Comparison of ENCODE assay signal across 8 cellular contexts in the genomic region with DNA sequence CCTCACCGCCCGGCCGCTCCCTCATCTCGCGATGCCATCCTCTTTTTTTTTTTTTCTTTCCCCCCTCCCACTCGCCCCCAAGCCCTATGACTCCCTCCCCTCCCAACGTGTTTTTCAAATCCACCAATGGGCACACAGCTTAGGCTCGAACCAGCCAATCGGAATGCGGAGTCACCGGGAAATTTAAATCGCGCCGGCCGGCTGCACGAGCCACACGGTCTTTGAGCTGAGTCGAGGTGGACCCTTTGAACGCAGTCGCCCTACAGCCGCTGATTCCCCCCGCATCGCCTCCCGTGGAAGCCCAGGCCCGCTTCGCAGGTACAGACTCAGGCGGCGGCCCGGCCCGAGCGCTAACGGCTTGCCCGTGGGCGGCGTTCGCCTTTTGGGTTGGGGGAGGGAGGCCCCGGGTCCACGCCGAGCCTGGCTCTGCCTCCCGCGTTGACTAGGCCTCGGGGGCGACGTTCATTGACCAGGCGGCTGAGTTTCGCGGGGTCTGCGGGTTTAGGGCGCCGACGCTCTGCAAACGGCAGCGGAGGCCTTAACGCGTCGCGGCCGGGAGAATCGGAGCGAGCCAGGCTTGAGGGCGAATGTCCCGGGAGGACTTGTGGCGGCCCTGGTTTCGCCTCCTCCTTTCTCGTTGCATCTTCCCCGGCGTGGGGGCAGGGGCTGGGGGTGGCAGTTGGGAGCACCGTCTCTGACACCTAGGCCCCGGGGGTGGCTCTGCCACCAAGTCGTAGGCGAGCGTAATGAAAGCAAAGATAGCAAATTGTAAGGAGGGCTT. TPM values are rescaled to one million over a fixed set of nuclear protein-coding genes. Genes with fewer than 3 reads are reported as not detected.
A peak's percentile ranks its signal among the peaks of the same experiment; 100 is the strongest.
DNase-seq lines count a peak whose midpoint lies in the region; ATAC-seq and TF ChIP-seq lines count a peak whose summit lies in the region.

A gene (plus strand): TSS at position 213 of the 781 bp plus-strand sequence. CDS start 1,398 bp downstream, outside the sequence.

- no peak for TF ChIP-seq EP300 in esophagus muscularis mucosa (IDR thresholded peaks at IDR 0.05)

- peak; percentile 82 for DNase-seq in DMS79 treated with DMSO at 0.1 percent for 48 hours (lab: John Stamatoyannopoulos, UW)
- peak; percentile 89 to 96 (median 94) for DNase-seq in Peyer's patch
- peak; percentile 92 to 93 for DNase-seq in activated T-cell treated with anti-CD3 and anti-CD28 coated beads, Interleukin-2, amount 50 U/mL, for 48 hours
- DNase-seq in esophagus muscularis mucosa (ENCODE audit: extremely low spot score) = peak; percentile 98
- peak; percentile 80 to 86 for DNase-seq in stimulated activated CD8-positive, alpha-beta memory T cell treated with anti-CD3 and anti-CD28 coated beads, Interleukin-7, amount 100 ng/mL, for 1 hour (ENCODE audit: low read depth in 2 of 2)

- H3K27me3 ChIP-seq in Peyer's patch (no peaks in the 10 kb centered on the region), esophagus muscularis mucosa (no peaks in the 10 kb centered on the region), muscle layer of colon (ENCODE audit: control insufficient read depth in 1 of 2, insufficient read depth in 2 of 2, low read length in 2 of 2) (no peaks in the 10 kb centered on the region)

- peak within 1 kb of the TSS; percentile 37 for H3K9ac ChIP-seq in muscle layer of colon (ENCODE audit: low read length)

- H3K9me3 ChIP-seq in KOPT-K1 (ENCODE audit: insufficient read depth, low read length, poor library complexity, severe bottlenecking) (no peaks in the 10 kb centered on the region), Peyer's patch (no peaks in the 10 kb centered on the region), esophagus muscularis mucosa (no peaks in the 10 kb centered on the region), muscle layer of colon (ENCODE audit: low read length) (no peaks in the 10 kb centered on the region)

- no peak for TF ChIP-seq CTCF in Peyer's patch (IDR thresholded peaks at IDR 0.05)
- TF ChIP-seq CTCF in esophagus muscularis mucosa (IDR thresholded peaks at IDR 0.05) = no peak

- WGBS in esophagus muscularis mucosa = 3% methylated on average over 23 of the region's 72 CpGs

- H3K4me1 ChIP-seq in Peyer's patch = peaks cover 0 to 6% (median 0%) of the 10 kb centered on the region in 4 donors
- H3K4me1 ChIP-seq in esophagus muscularis mucosa = peaks cover 8 to 21% (median 18%) of the 10 kb centered on the region in 4 donors
- peaks cover 6% of the 10 kb centered on the region for H3K4me1 ChIP-seq in muscle layer of colon (ENCODE audit: insufficient read depth, low read length)

- intact Hi-C loops in esophagus muscularis mucosa (cut with DNase I) = no loop called here

- TF ChIP-seq POLR2A in Peyer's patch (IDR thresholded peaks at IDR 0.05) = peak; percentile 38 to 75
- no peak for TF ChIP-seq POLR2A in esophagus muscularis mucosa (IDR thresholded peaks at IDR 0.05; ENCODE audit: low read depth)

- H3K4me3 ChIP-seq in Peyer's patch (peak within 1 kb of the TSS; percentile 67 to 96 (median 87)), esophagus muscularis mucosa (peak within 1 kb of the TSS; percentile 89 to 99 (median 96)), muscle layer of colon (ENCODE audit: low read depth in 1 of 2, low read length in 2 of 2) (peak within 1 kb of the TSS; percentile 72 to 75)

- H3K27ac ChIP-seq in KOPT-K1 (ENCODE audit: low read depth, low read length, poor library complexity, severe bottlenecking) (peak within 1 kb of the TSS; percentile 92), Peyer's patch (peak within 1 kb of the TSS; percentile 72 to 87 (median 80)), esophagus muscularis mucosa (replicated peaks in 1 of 4) (peak within 1 kb of the TSS; percentile 84 to 89 (median 86)), muscle layer of colon (ENCODE audit: low read depth, low read length) (peak within 1 kb of the TSS; percentile 83)

- peak; percentile 86 for ATAC-seq in GM21825 (IDR thresholded peaks at IDR 0.05; ENCODE audit: unreplicated experiment)

- H3K36me3 ChIP-seq in KOPT-K1 (ENCODE audit: insufficient read depth, low read length) (peaks cover 45% of the 10 kb centered on the region), Peyer's patch (peaks cover 0 to 16% (median 0%) of the 10 kb centered on the region in 3 donors), esophagus muscularis mucosa (peaks cover 14 to 36% (median 25%) of the 10 kb centered on the region in 4 donors), muscle layer of colon (ENCODE audit: insufficient read depth, low read length) (peaks cover 18% of the 10 kb centered on the region)

RNA-seq across cellular contexts. Expression of the gene that starts here (rescaled TPM):
- total RNA-seq in Peyer's patch (10 to 100 TPM; 11.7 to 21.5 (median 15.2) TPM), esophagus muscularis mucosa (10 to 100 TPM; 11.2 to 26.3 (median 18.6) TPM)

Comparison
In these comparisons a context has a peak if more than half of its experiments do, and no peak if none do; other contexts are left out.
1. Peak in every context shown above with its lines: DNase-seq, ATAC-seq, H3K4me3 ChIP-seq and H3K27ac ChIP-seq.